42 cellular contexts compared by ENCODE assay signal in the genomic region with DNA sequence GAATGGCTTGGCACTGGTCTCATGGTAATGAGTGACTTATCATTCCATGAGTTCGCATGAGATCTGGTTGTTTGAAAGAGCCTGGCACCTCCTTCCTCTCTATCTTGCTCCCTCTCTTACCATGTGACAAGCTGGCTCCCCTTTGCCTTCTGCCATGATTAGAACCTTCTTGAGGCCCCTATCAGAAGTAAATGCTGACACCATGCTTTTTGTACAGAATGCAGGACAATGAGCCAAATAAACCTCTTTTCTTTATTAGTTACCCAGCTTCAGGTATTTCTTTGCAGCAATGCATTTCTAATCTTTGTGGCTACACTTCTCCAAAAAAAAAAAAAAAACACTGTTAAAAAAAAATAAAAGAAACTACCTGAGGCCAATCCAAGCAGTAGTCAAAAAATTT. TPM values are rescaled to one million over a fixed set of nuclear protein-coding genes. Genes with fewer than 3 reads are reported as not detected.
"Had no signal": no experiment of that assay in that cellular context is flagged by ENCODE, and none has a peak within 500 bp of the region (broad histone marks: within the 10 kb centered on the region; RNA-seq: fewer than 3 reads in every experiment).

No MANE protein-coding gene starts in this region.

- FAIRE-seq: astrocyte, bronchial epithelial cell had no signal

- H3K27ac Mint-ChIP-seq: activated naive CD4-positive, alpha-beta T cell treated with anti-CD3 and anti-CD28 coated beads, Interleukin-2, amount 10 ng/mL, durations not matched to agents 7 days and 5 days; activated naive CD4-positive, alpha-beta T cell treated with anti-CD3 and anti-CD28 coated beads, Interleukin-2, amount 50 U/mL, for 24 hours; activated naive CD4-positive, alpha-beta T cell treated with anti-CD3 and anti-CD28 coated beads, Interleukin-2, amount 50 U/mL, for 72 hours; activated naive CD8-positive, alpha-beta T cell; activated naive CD8-positive, alpha-beta T cell treated with anti-CD3 and anti-CD28 coated beads for 36 hours; activated naive CD8-positive, alpha-beta T cell treated with anti-CD3 and anti-CD28 coated beads, Interleukin-2, amount 10 ng/mL, durations not matched to agents 7 days and 5 days; activated naive CD8-positive, alpha-beta T cell treated with anti-CD3 and anti-CD28 coated beads, Interleukin-2, amount 50 U/mL, for 24 hours; activated T-cell treated with anti-CD3 and anti-CD28 coated beads, Interleukin-2, amount 50 U/mL, for 24 hours; activated T-cell treated with anti-CD3 and anti-CD28 coated beads, Interleukin-2, amount 50 U/mL, for 72 hours; activated T-helper 1 cell treated with anti-CD3 and anti-CD28 coated beads, Interleukin-12 subunit alpha, Interleukin-12 subunit beta, Interleukin-2, Interleukin-4 antibody, amounts not matched to agents 30 ng/mL and 10 ng/mL and 1 ng/mL, durations not matched to agents 14 hours and 24 hours and 36 hours; activated T-helper 17 cell treated with anti-CD3 and anti-CD28 coated beads, Interleukin-2, amount 50 U/mL, for 72 hours; activated T-helper 2 cell treated with anti-CD3 and anti-CD28 coated beads, Interferon-gamma antibody, Interleukin-2, Interleukin-4, amounts not matched to agents 10 μg/mL and 5 μg/mL and 100 μg/mL, durations not matched to agents 14 hours and 24 hours and 36 hours; brain had no signal

- H3K36me3 ChIP-seq: adrenal gland, ascending aorta, brain microvascular endothelial cell, breast epithelium, cardiac muscle cell had no signal

- H3K4me1 ChIP-seq: ascending aorta, breast epithelium had no signal

- H3K27ac ChIP-seq: adrenal gland, ascending aorta, body of pancreas, brain microvascular endothelial cell, breast epithelium, cardiac muscle cell had no signal

- ATAC-seq: activated naive CD4-positive, alpha-beta T cell treated with anti-CD3 and anti-CD28 coated beads, Interleukin-2, amount 50 U/mL, for 72 hours; activated naive CD8-positive, alpha-beta T cell treated with anti-CD3 and anti-CD28 coated beads, Interleukin-2, amount 50 U/mL, for 24 hours; activated T-cell treated with anti-CD3 and anti-CD28 coated beads, Interleukin-2, amount 50 U/mL, for 4 hours; activated T-cell treated with anti-CD3 and anti-CD28 coated beads, Interleukin-2, amount 50 U/mL, for 72 hours; activated T-helper 17 cell treated with anti-CD3 and anti-CD28 coated beads, Interleukin-2, amount 50 U/mL, for 72 hours; body of pancreas had no signal

- H3K4me3 ChIP-seq: adrenal gland, ascending aorta, body of pancreas, breast epithelium, cardiac muscle cell had no signal

- H3K27me3 Mint-ChIP-seq: activated naive CD4-positive, alpha-beta T cell treated with anti-CD3 and anti-CD28 coated beads, Interleukin-2, amount 10 ng/mL, durations not matched to agents 7 days and 5 days; activated naive CD4-positive, alpha-beta T cell treated with anti-CD3 and anti-CD28 coated beads, Interleukin-2, amount 50 U/mL, for 24 hours; activated naive CD8-positive, alpha-beta T cell; activated naive CD8-positive, alpha-beta T cell treated with anti-CD3 and anti-CD28 coated beads for 36 hours; activated naive CD8-positive, alpha-beta T cell treated with anti-CD3 and anti-CD28 coated beads, Interleukin-2, amount 10 ng/mL, durations not matched to agents 7 days and 5 days; activated naive CD8-positive, alpha-beta T cell treated with anti-CD3 and anti-CD28 coated beads, Interleukin-2, amount 50 U/mL, for 24 hours; activated T-cell treated with anti-CD3 and anti-CD28 coated beads, Interleukin-2, amount 50 U/mL, for 24 hours; activated T-helper 17 cell treated with anti-CD3 and anti-CD28 coated beads, Interleukin-2, amount 50 U/mL, for 72 hours; brain; central memory CD8-positive, alpha-beta T cell had no signal

- H3K4me1 Mint-ChIP-seq: activated naive CD4-positive, alpha-beta T cell treated with anti-CD3 and anti-CD28 coated beads, Interleukin-2, amount 10 ng/mL, durations not matched to agents 7 days and 5 days; activated naive CD4-positive, alpha-beta T cell treated with anti-CD3 and anti-CD28 coated beads, Interleukin-2, amount 50 U/mL, for 24 hours; activated naive CD8-positive, alpha-beta T cell treated with anti-CD3 and anti-CD28 coated beads for 36 hours; activated naive CD8-positive, alpha-beta T cell treated with anti-CD3 and anti-CD28 coated beads, Interleukin-2, amount 10 ng/mL, durations not matched to agents 7 days and 5 days; activated naive CD8-positive, alpha-beta T cell treated with anti-CD3 and anti-CD28 coated beads, Interleukin-2, amount 50 U/mL, for 24 hours; activated T-helper 17 cell treated with anti-CD3 and anti-CD28 coated beads, Interleukin-2, amount 50 U/mL, for 72 hours; brain; central memory CD8-positive, alpha-beta T cell had no signal

- H3K4me3 Mint-ChIP-seq: activated naive CD4-positive, alpha-beta T cell treated with anti-CD3 and anti-CD28 coated beads, Interleukin-2, amount 10 ng/mL, durations not matched to agents 7 days and 5 days; activated naive CD4-positive, alpha-beta T cell treated with anti-CD3 and anti-CD28 coated beads, Interleukin-2, amount 50 U/mL, for 24 hours; activated naive CD8-positive, alpha-beta T cell; activated naive CD8-positive, alpha-beta T cell treated with anti-CD3 and anti-CD28 coated beads for 36 hours; activated naive CD8-positive, alpha-beta T cell treated with anti-CD3 and anti-CD28 coated beads, Interleukin-2, amount 10 ng/mL, durations not matched to agents 7 days and 5 days; activated naive CD8-positive, alpha-beta T cell treated with anti-CD3 and anti-CD28 coated beads, Interleukin-2, amount 50 U/mL, for 24 hours; activated T-cell treated with anti-CD3 and anti-CD28 coated beads, Interleukin-2, amount 50 U/mL, for 24 hours; activated T-cell treated with anti-CD3 and anti-CD28 coated beads, Interleukin-2, amount 50 U/mL, for 4 hours; activated T-cell treated with anti-CD3 and anti-CD28 coated beads, Interleukin-2, amount 50 U/mL, for 72 hours; activated T-helper 1 cell treated with anti-CD3 and anti-CD28 coated beads, Interleukin-12 subunit alpha, Interleukin-12 subunit beta, Interleukin-2, Interleukin-4 antibody, amounts not matched to agents 30 ng/mL and 10 ng/mL and 1 ng/mL, durations not matched to agents 14 hours and 24 hours and 36 hours; activated T-helper 17 cell treated with anti-CD3 and anti-CD28 coated beads, Interleukin-2, amount 50 U/mL, for 72 hours; brain; central memory CD8-positive, alpha-beta T cell had no signal

- DNase-seq: activated effector memory CD4-positive, alpha-beta T cell treated with anti-CD3 and anti-CD28 coated beads, Interleukin-2, amount 50 U/mL, for 16 hours; activated effector memory CD4-positive, alpha-beta T cell treated with Interleukin-2 at 50 U/mL for 16 hours; activated gamma-delta T cell; activated gamma-delta T cell treated with Interleukin-2 at 50 U/mL for 16 hours; activated naive CD4-positive, alpha-beta T cell; activated naive CD4-positive, alpha-beta T cell treated with anti-CD3 and anti-CD28 coated beads, Interleukin-2, amount 10 ng/mL, durations not matched to agents 7 days and 5 days; activated naive CD4-positive, alpha-beta T cell treated with anti-CD3 and anti-CD28 coated beads, Interleukin-2, amount 50 U/mL, for 16 hours; activated naive CD4-positive, alpha-beta T cell treated with Interleukin-2 at 50 U/mL for 16 hours; activated naive CD8-positive, alpha-beta T cell treated with anti-CD3 and anti-CD28 coated beads for 36 hours; activated naive CD8-positive, alpha-beta T cell treated with anti-CD3 and anti-CD28 coated beads, Interleukin-2, amount 10 ng/mL, durations not matched to agents 7 days and 5 days; activated naive CD8-positive, alpha-beta T cell treated with anti-CD3 and anti-CD28 coated beads, Interleukin-2, amount 50 U/mL, for 24 hours; activated T-cell treated with anti-CD3 and anti-CD28 coated beads, Interleukin-2, amount 50 U/mL, for 1 hour; activated T-cell treated with anti-CD3 and anti-CD28 coated beads, Interleukin-2, amount 50 U/mL, for 24 hours; activated T-cell treated with anti-CD3 and anti-CD28 coated beads, Interleukin-2, amount 50 U/mL, for 4 hours; activated T-cell treated with anti-CD3 and anti-CD28 coated beads, Interleukin-2, amount 50 U/mL, for 48 hours; activated T-cell treated with anti-CD3 and anti-CD28 coated beads, Interleukin-2, amount 50 U/mL, for 72 hours; adrenal gland; amniotic stem cell; amygdala; anterior cingulate cortex; aorta; body of pancreas; brain microvascular endothelial cell; caudate nucleus; central memory CD4-positive, alpha-beta T cell; cerebellar nuclear complex had no signal

- H3K9me3 ChIP-seq: ascending aorta had no signal

- H3K27me3 ChIP-seq: adrenal gland, ascending aorta, body of pancreas, brain microvascular endothelial cell, breast epithelium, cardiac muscle cell had no signal

- H3K36me3 Mint-ChIP-seq: activated naive CD4-positive, alpha-beta T cell treated with anti-CD3 and anti-CD28 coated beads, Interleukin-2, amount 10 ng/mL, durations not matched to agents 7 days and 5 days; activated naive CD4-positive, alpha-beta T cell treated with anti-CD3 and anti-CD28 coated beads, Interleukin-2, amount 50 U/mL, for 24 hours; activated naive CD4-positive, alpha-beta T cell treated with anti-CD3 and anti-CD28 coated beads, Interleukin-2, amount 50 U/mL, for 72 hours; activated naive CD8-positive, alpha-beta T cell; activated naive CD8-positive, alpha-beta T cell treated with anti-CD3 and anti-CD28 coated beads for 36 hours; activated naive CD8-positive, alpha-beta T cell treated with anti-CD3 and anti-CD28 coated beads, Interleukin-2, amount 10 ng/mL, durations not matched to agents 7 days and 5 days; brain had no signal

RNA-seq across cellular contexts. Expression of a gene that starts 17.1 kb away (rescaled TPM):
- total RNA-seq: activated naive CD4-positive, alpha-beta T cell treated with anti-CD3 and anti-CD28 coated beads, Interleukin-2, amount 50 U/mL, for 72 hours; activated naive CD8-positive, alpha-beta T cell treated with anti-CD3 and anti-CD28 coated beads for 36 hours; activated naive CD8-positive, alpha-beta T cell treated with anti-CD3 and anti-CD28 coated beads, Interleukin-2, amount 10 ng/mL, durations not matched to agents 7 days and 5 days; activated T-cell treated with anti-CD3 and anti-CD28 coated beads, Interleukin-2, amount 50 U/mL, for 4 hours; activated T-cell treated with anti-CD3 and anti-CD28 coated beads, Interleukin-2, amount 50 U/mL, for 72 hours; activated T-helper 17 cell treated with anti-CD3 and anti-CD28 coated beads, Interleukin-2, amount 50 U/mL, for 72 hours; activated T-helper 2 cell treated with anti-CD3 and anti-CD28 coated beads, Interferon-gamma antibody, Interleukin-2, Interleukin-4, amounts not matched to agents 10 μg/mL and 5 μg/mL and 100 μg/mL, durations not matched to agents 14 hours and 24 hours and 36 hours; adrenal gland; aorta; ascending aorta; astrocyte; breast epithelium; bronchial epithelial cell; cardiac muscle cell; cardiac septum; cerebellum; chondrocyte had no signal
- polyA plus RNA-seq: adrenal gland, aorta, cardiac muscle cell had no signal
